In the genomic region with DNA sequence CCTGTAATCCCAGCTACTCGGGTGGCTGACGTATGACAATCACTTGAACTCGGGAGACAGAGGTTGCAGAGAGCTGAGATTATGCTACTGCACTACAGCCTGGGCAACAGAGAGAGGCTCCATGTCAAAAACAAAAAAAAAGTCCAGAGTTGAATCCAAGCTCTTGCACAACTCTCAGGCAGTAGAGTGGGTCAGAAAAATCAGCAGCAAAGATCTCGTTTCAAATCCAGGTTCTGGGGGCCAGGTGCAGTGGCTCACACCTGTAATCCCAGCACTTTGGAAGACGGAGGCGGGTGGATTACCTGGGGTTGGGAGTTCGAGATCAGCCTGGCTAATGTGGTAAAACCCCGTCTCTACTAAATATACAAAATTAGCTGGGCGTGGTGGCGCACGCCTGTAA, we compare ENCODE assay signal across 2 cellular contexts.
TF ChIP-seq lines count a peak whose summit lies in the region.

No MANE protein-coding gene starts in this region.

TF ChIP-seq in HepG2, 621 proteins besides CTCF, POLR2A, EP300 and RAD21:
- TF ChIP-seq SRF (IDR thresholded peaks at IDR 0.05; ENCODE audit: low read depth, low read length) (no peak), CEBPG (CRISPR knock-in tag; IDR thresholded peaks at IDR 0.05) (peak; percentile 69), XBP1 (CRISPR knock-in tag; IDR thresholded peaks at IDR 0.05) (no peak), CEBPB (IDR thresholded peaks at IDR 0.05; ENCODE audit: borderline replicate concordance, low read depth, low read length) (peak; percentile 58; the same call in 1 of the 2 replicates), HNF4A (CRISPR knock-in tag; IDR thresholded peaks at IDR 0.05) (no peak)
- TF ChIP-seq, protein P1, sequence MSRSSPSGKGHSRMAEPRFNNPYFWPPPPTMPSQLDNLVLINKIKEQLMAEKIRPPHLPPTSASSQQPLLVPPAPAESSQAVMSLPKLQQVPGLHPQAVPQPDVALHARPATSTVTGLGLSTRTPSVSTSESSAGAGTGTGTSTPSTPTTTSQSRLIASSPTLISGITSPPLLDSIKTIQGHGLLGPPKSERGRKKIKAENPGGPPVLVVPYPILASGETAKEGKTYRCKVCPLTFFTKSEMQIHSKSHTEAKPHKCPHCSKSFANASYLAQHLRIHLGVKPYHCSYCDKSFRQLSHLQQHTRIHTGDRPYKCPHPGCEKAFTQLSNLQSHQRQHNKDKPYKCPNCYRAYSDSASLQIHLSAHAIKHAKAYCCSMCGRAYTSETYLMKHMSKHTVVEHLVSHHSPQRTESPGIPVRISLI (CRISPR knock-in tag; IDR thresholded peaks at IDR 0.05; ENCODE audit: borderline replicate concordance): 0 out of 2 replicates have a peak, but pooled peaks have one; percentile 41
TF ChIP-seq in HepG2: peak in this region for 3.

TF ChIP-seq in H1, 55 proteins besides CTCF, POLR2A, EP300 and RAD21:
- TF ChIP-seq GABPA (IDR thresholded peaks at IDR 0.05; ENCODE audit: borderline replicate concordance, insufficient read depth, low read length) (no peak), CHD2 (IDR thresholded peaks at IDR 0.05; ENCODE audit: low read length) (no peak), CHD1 (IDR thresholded peaks at IDR 0.05; ENCODE audit: low read depth, low read length) (no peak), SP1 (IDR thresholded peaks at IDR 0.05; ENCODE audit: low read depth, low read length) (no peak), SP4 (IDR thresholded peaks at IDR 0.05; ENCODE audit: low read length) (no peak), GTF2F1 (IDR thresholded peaks at IDR 0.05; ENCODE audit: borderline replicate concordance, low read depth, low read length) (no peak), JUND (IDR thresholded peaks at IDR 0.05; ENCODE audit: low read length) (no peak), SRF (IDR thresholded peaks at IDR 0.05; ENCODE audit: low read depth, low read length) (no peak), RBBP5 (IDR thresholded peaks at IDR 0.05; ENCODE audit: borderline replicate concordance, low read depth, low read length) (no peak), ASH2L (IDR thresholded peaks at IDR 0.05; ENCODE audit: low read length) (no peak), RXRA (IDR thresholded peaks at IDR 0.05; ENCODE audit: insufficient read depth, low read depth, low read length) (no peak), POU5F1 (IDR thresholded peaks at IDR 0.05; ENCODE audit: low read depth, low read length) (no peak), HDAC6 (IDR thresholded peaks at IDR 0.05; ENCODE audit: low read depth, low read length) (no peak), POLR2AphosphoS5 (IDR thresholded peaks at IDR 0.05; ENCODE audit: low read depth, low read length) (no peak), CBX5 (IDR thresholded peaks at IDR 0.05; ENCODE audit: low read depth, low read length) (no peak), EZH2 (IDR thresholded peaks at IDR 0.05; ENCODE audit: low read depth, low read length, severe bottlenecking) (no peak), SAP30 (IDR thresholded peaks at IDR 0.05; ENCODE audit: insufficient read depth, insufficient replicate concordance, low read length) (no peak)
- TF ChIP-seq, protein P2, sequence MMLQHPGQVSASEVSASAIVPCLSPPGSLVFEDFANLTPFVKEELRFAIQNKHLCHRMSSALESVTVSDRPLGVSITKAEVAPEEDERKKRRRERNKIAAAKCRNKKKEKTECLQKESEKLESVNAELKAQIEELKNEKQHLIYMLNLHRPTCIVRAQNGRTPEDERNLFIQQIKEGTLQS (IDR thresholded peaks at IDR 0.05; ENCODE audit: insufficient read depth, low read depth, low read length): no peak
